34 cellular contexts compared by ENCODE assay signal in genomic region chr7:14876194-14876593, GRCh38. TPM values are rescaled to one million over a fixed set of nuclear protein-coding genes. Genes with fewer than 3 reads are reported as not detected.
"Had no signal": no experiment of that assay in that cellular context is flagged by ENCODE, and none has a peak within 500 bp of the region (broad histone marks: within the 10 kb centered on the region; RNA-seq: fewer than 3 reads in every experiment).

No MANE protein-coding gene starts in this region.

- H3K27ac Mint-ChIP-seq: activated CD8-positive, alpha-beta T cell treated with anti-CD3 and anti-CD28 coated beads for 36 hours; activated naive CD8-positive, alpha-beta T cell; activated T-helper 17 cell treated with anti-CD3 and anti-CD28 coated beads, Interleukin-2, amount 50 U/mL, for 72 hours; effector memory CD8-positive, alpha-beta T cell; T-helper 17 cell; T-helper 2 cell treated with Interferon-gamma antibody and Interleukin-4, amounts not matched to agents 5 μg/mL and 100 μg/mL, for 36 hours had no signal

- ATAC-seq: activated CD8-positive, alpha-beta T cell treated with anti-CD3 and anti-CD28 coated beads for 36 hours; activated T-cell treated with anti-CD3 and anti-CD28 coated beads, Interleukin-2, amount 50 U/mL, for 4 hours; activated T-helper 17 cell treated with anti-CD3 and anti-CD28 coated beads, Interleukin-2, amount 50 U/mL, for 72 hours; effector memory CD8-positive, alpha-beta T cell; gastroesophageal sphincter; heart right ventricle; T-helper 17 cell had no signal

- H3K36me3 ChIP-seq: brain microvascular endothelial cell, esophagus squamous epithelium, gastroesophageal sphincter, heart right ventricle, WERI-Rb-1 had no signal

- H3K4me3 ChIP-seq: esophagus squamous epithelium, gastroesophageal sphincter, heart right ventricle had no signal

- H3K4me1 Mint-ChIP-seq: activated T-helper 17 cell treated with anti-CD3 and anti-CD28 coated beads, Interleukin-2, amount 50 U/mL, for 72 hours; T-helper 17 cell had no signal

- H3K27me3 Mint-ChIP-seq: activated CD8-positive, alpha-beta T cell treated with anti-CD3 and anti-CD28 coated beads for 36 hours; activated naive CD8-positive, alpha-beta T cell; activated T-helper 17 cell treated with anti-CD3 and anti-CD28 coated beads, Interleukin-2, amount 50 U/mL, for 72 hours; effector memory CD8-positive, alpha-beta T cell; T-helper 17 cell had no signal

- H3K4me1 ChIP-seq: esophagus squamous epithelium, heart right ventricle had no signal

- H3K27ac ChIP-seq: brain microvascular endothelial cell, epithelial cell of prostate, esophagus squamous epithelium, heart right ventricle, WERI-Rb-1 had no signal

- H3K4me3 Mint-ChIP-seq: activated CD8-positive, alpha-beta T cell treated with anti-CD3 and anti-CD28 coated beads for 36 hours; activated naive CD8-positive, alpha-beta T cell; activated T-cell treated with anti-CD3 and anti-CD28 coated beads, Interleukin-2, amount 50 U/mL, for 4 hours; activated T-helper 17 cell treated with anti-CD3 and anti-CD28 coated beads, Interleukin-2, amount 50 U/mL, for 72 hours; effector memory CD8-positive, alpha-beta T cell; T-helper 17 cell; T-helper 2 cell treated with Interferon-gamma antibody and Interleukin-4, amounts not matched to agents 5 μg/mL and 100 μg/mL, for 36 hours had no signal

- DNase-seq: activated CD4-positive, alpha-beta T cell treated with anti-CD3 and anti-CD28 coated beads for 1 hour; activated CD4-positive, alpha-beta T cell treated with anti-CD3 and anti-CD28 coated beads for 4 hours; activated CD4-positive, alpha-beta T cell treated with anti-CD3 and anti-CD28 coated beads, Interleukin-2, amount 50 U/mL, for 1 hour; activated CD4-positive, alpha-beta T cell treated with anti-CD3 and anti-CD28 coated beads, Interleukin-2, amount 50 U/mL, for 48 hours; activated CD8-positive, alpha-beta memory T cell treated with anti-CD3 and anti-CD28 coated beads for 24 hours; activated CD8-positive, alpha-beta T cell treated with anti-CD3 and anti-CD28 coated beads for 36 hours; activated effector memory CD4-positive, alpha-beta T cell treated with Interleukin-2 at 50 U/mL for 16 hours; activated gamma-delta T cell treated with Interleukin-2 at 50 U/mL for 16 hours; activated naive CD4-positive, alpha-beta T cell treated with anti-CD3 and anti-CD28 coated beads, Interleukin-2, amount 50 U/mL, for 16 hours; activated naive CD4-positive, alpha-beta T cell treated with Interleukin-2 at 50 U/mL for 16 hours; activated T-cell treated with anti-CD3 and anti-CD28 coated beads, Interleukin-2, amount 50 U/mL, for 4 hours; amniotic stem cell; anterior cingulate cortex; brain microvascular endothelial cell; cortex of kidney; dermis blood vessel endothelial cell; effector CD4-positive, alpha-beta T cell; effector memory CD8-positive, alpha-beta T cell; esophagus squamous epithelium; foreskin melanocyte; heart right ventricle; T-helper 1 cell; T-helper 17 cell; T1000; WERI-Rb-1 had no signal

- H3K9me3 Mint-ChIP-seq: activated CD8-positive, alpha-beta T cell treated with anti-CD3 and anti-CD28 coated beads for 36 hours; activated T-cell treated with anti-CD3 and anti-CD28 coated beads, Interleukin-2, amount 50 U/mL, for 4 hours; activated T-helper 17 cell treated with anti-CD3 and anti-CD28 coated beads, Interleukin-2, amount 50 U/mL, for 72 hours; effector memory CD8-positive, alpha-beta T cell had no signal

- H3K27me3 ChIP-seq: brain microvascular endothelial cell, esophagus squamous epithelium, gastroesophageal sphincter, heart right ventricle had no signal

- H3K36me3 Mint-ChIP-seq: activated naive CD8-positive, alpha-beta T cell had no signal

- H3K9me3 ChIP-seq: esophagus squamous epithelium, gastroesophageal sphincter, heart right ventricle had no signal

RNA-seq across cellular contexts. Expression of gene DGKB, which starts 26.4 kb away (rescaled TPM):
- total RNA-seq: activated CD8-positive, alpha-beta T cell treated with anti-CD3 and anti-CD28 coated beads for 36 hours; activated T-cell treated with anti-CD3 and anti-CD28 coated beads, Interleukin-2, amount 50 U/mL, for 4 hours; activated T-helper 17 cell treated with anti-CD3 and anti-CD28 coated beads, Interleukin-2, amount 50 U/mL, for 72 hours; bronchial epithelial cell; dermis blood vessel endothelial cell; endothelial cell of umbilical vein; fibroblast of lung; fibroblast of villous mesenchyme; T-helper 17 cell had no signal
- polyA plus RNA-seq: endothelial cell of umbilical vein had no signal
